1 cellular context compared by ENCODE assay signal in genomic region chr11:64307795-64308194, GRCh38.
A peak's percentile ranks its signal among the peaks of the same experiment; 100 is the strongest.
TF ChIP-seq lines count a peak whose summit lies in the region.

No MANE protein-coding gene starts in this region.

TF ChIP-seq in HepG2, 621 proteins besides CTCF, POLR2A, EP300 and RAD21:
- peak; percentile 39; the same call in 1 of the 2 replicates for TF ChIP-seq HNF4A (CRISPR knock-in tag; IDR thresholded peaks at IDR 0.05)
- TF ChIP-seq ZNF460 (CRISPR knock-in tag; IDR thresholded peaks at IDR 0.05; ENCODE audit: borderline replicate concordance): peak; percentile 82; the same call in 1 of the 2 replicates
